Comparison of ENCODE assay signal across 25 cellular contexts in genomic region chr5:115189866-115190265, GRCh38. TPM values are rescaled to one million over a fixed set of nuclear protein-coding genes. Genes with fewer than 3 reads are reported as not detected.
"Had no signal": no experiment of that assay in that cellular context is flagged by ENCODE, and none has a peak within 500 bp of the region (broad histone marks: within the 10 kb centered on the region; RNA-seq: fewer than 3 reads in every experiment).

No MANE protein-coding gene starts in this region.

- H3K9me3 ChIP-seq: body of pancreas, breast epithelium, Peyer's patch, SJSA1, SK-N-SH had no signal

- ATAC-seq: activated CD4-positive, alpha-beta T cell treated with anti-CD3 and anti-CD28 coated beads for 36 hours; activated CD4-positive, CD25-positive, alpha-beta regulatory T cell treated with anti-CD3 and anti-CD28 coated beads, Interleukin-2, amount 50 U/mL, for 24 hours; activated CD8-positive, alpha-beta T cell treated with anti-CD3 and anti-CD28 coated beads, Interleukin-2, amount 10 ng/mL, durations not matched to agents 7 days and 5 days; body of pancreas; PC-3 had no signal

- H3K27ac ChIP-seq: body of pancreas, breast epithelium, SJSA1 had no signal

- H3K9ac ChIP-seq: SK-N-SH had no signal

- DNase-seq: activated CD4-positive, alpha-beta T cell treated with anti-CD3 and anti-CD28 coated beads for 36 hours; activated CD4-positive, alpha-beta T cell treated with anti-CD3 and anti-CD28 coated beads, Interleukin-2, amount 10 ng/mL, durations not matched to agents 7 days and 5 days; activated CD4-positive, alpha-beta T cell treated with anti-CD3 and anti-CD28 coated beads, Interleukin-2, amount 50 U/mL, for 48 hours; activated CD8-positive, alpha-beta T cell treated with anti-CD3 and anti-CD28 coated beads, Interleukin-2, amount 10 ng/mL, durations not matched to agents 7 days and 5 days; activated gamma-delta T cell; activated naive CD4-positive, alpha-beta T cell treated with Interleukin-2 at 50 U/mL for 16 hours; activated naive CD8-positive, alpha-beta T cell treated with anti-CD3 and anti-CD28 coated beads, Interleukin-2, amount 10 ng/mL, durations not matched to agents 7 days and 5 days; activated T-cell treated with anti-CD3 and anti-CD28 coated beads, Interleukin-2, amount 50 U/mL, for 24 hours; body of pancreas; NCI-H1092 treated with DMSO at 0.1 percent for 48 hours; NCI-H1694; NCI-H1930; NCI-H2081 treated with DMSO at 0.1 percent for 48 hours; NCI-H2171; NCI-H510A; NCI-H748 treated with DMSO at 0.1 percent for 48 hours; PC-3; Peyer's patch; RPMI8226; SHP77 treated with DMSO at 0.1 percent for 48 hours; SK-N-SH had no signal

- H3K4me3 ChIP-seq: body of pancreas, breast epithelium, Peyer's patch, SJSA1 had no signal

- H3K27me3 ChIP-seq: body of pancreas, breast epithelium, Peyer's patch had no signal

- H3K36me3 ChIP-seq: breast epithelium, Peyer's patch, SJSA1 had no signal

- H3K4me1 ChIP-seq: breast epithelium, SJSA1 had no signal

RNA-seq across cellular contexts. Expression of gene TRIM36, which starts 20.2 kb away (rescaled TPM):
- total RNA-seq: activated CD4-positive, alpha-beta T cell treated with anti-CD3 and anti-CD28 coated beads, Interleukin-2, amount 10 ng/mL, durations not matched to agents 7 days and 5 days; activated T-helper 2 cell treated with anti-CD3 and anti-CD28 coated beads, Interferon-gamma antibody, Interleukin-2, Interleukin-4, amounts not matched to agents 10 μg/mL and 5 μg/mL and 100 μg/mL, durations not matched to agents 14 hours and 24 hours and 36 hours had no signal
